ENCODE assay signal across 9 cellular contexts in the genomic region with DNA sequence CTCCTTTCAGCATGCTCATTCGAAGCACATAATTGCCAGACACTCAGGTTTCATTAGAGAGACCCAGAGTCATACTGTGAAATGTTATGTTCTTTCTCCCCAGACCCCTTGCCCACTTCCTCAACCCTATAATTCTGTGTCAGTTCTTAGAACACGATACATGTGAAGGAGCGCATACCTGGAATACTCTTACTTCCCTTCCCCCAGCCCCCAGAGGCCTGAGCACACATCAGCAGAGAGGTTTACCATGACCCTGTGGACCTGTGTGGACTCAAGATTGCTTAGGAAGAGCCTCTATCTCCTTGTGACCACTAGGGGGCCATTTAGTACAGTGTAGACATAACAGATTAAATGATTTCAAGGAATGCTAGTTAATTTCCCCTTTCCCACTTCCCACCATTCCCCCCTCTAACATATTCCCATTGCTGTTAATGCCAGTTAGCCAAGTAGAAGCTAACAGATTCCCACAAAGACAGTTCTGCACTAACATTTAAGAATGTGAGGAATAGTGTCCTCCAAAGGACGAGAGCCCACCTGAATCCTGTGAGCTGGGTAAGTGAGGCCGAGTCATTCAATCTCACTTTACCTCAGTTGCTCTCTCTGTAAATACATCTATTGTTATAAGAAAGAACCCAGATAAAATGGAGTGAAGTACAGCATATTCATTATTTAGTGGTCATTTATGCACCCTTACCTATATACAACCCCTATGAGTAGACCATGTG.
DNase-seq lines count a peak whose midpoint lies in the region; ATAC-seq, FAIRE-seq and TF ChIP-seq lines count a peak whose summit lies in the region.
"Had no signal": no experiment of that assay in that cellular context is flagged by ENCODE, and none has a peak within 500 bp of the region (broad histone marks: within the 10 kb centered on the region; RNA-seq: fewer than 3 reads in every experiment).

No MANE protein-coding gene starts in this region.

- peak; percentile 8 for FAIRE-seq in GM19239 (lab: Jason Lieb, UNC)

- CTCF ChIA-PET in Calu3 (lab: Charles Lee): no interaction called here

- no peaks in the 10 kb centered on the region for H3K27me3 ChIP-seq in NT2/D1 (ENCODE audit: insufficient read depth, insufficient read length)

- peak; percentile 9 for DNase-seq in Calu3
- DNase-seq in GM19239 (ENCODE audit: insufficient read length, low spot score): peak; percentile 4
- peak; percentile 15 for DNase-seq in NT2/D1 (ENCODE audit: low read depth, low spot score)
- DNase-seq in dermis microvascular lymphatic vessel endothelial cell (ENCODE audit: low read depth in 2 of 2): peak; percentile 27 to 54
- DNase-seq in medulla oblongata (ENCODE audit: extremely low spot score): peak; percentile 51
- DNase-seq in stimulated activated naive CD4-positive, alpha-beta T cell (lab: John Stamatoyannopoulos, UW): no peak
- no peak for DNase-seq in anterior cingulate cortex (lab: John Stamatoyannopoulos, UW)
- DNase-seq: naive B cell had no signal

- no peaks in the 10 kb centered on the region for H3K9me3 ChIP-seq in NT2/D1 (ENCODE audit: insufficient read depth, low read length)

- H3K4me1 Mint-ChIP-seq in Calu3 (ENCODE audit: low read depth, unreplicated experiment): no peaks in the 10 kb centered on the region
- H3K4me1 Mint-ChIP-seq: naive B cell had no signal

- no peaks in the 10 kb centered on the region for H3K36me3 ChIP-seq in NT2/D1 (ENCODE audit: insufficient read depth, insufficient read length, low read length)

- H3K36me3 Mint-ChIP-seq in Calu3 (ENCODE audit: insufficient read depth, unreplicated experiment): no peaks in the 10 kb centered on the region
- H3K36me3 Mint-ChIP-seq: naive B cell had no signal

- H3K9me3 Mint-ChIP-seq in Calu3 (ENCODE audit: low read depth, unreplicated experiment): no peaks in the 10 kb centered on the region
- H3K9me3 Mint-ChIP-seq: naive B cell had no signal

- H3K9ac ChIP-seq in NT2/D1 (ENCODE audit: insufficient read length, low read depth): no peak overlapping the region

- ATAC-seq in HG03280 (IDR thresholded peaks at IDR 0.05; ENCODE audit: unreplicated experiment): peak; percentile 82

- H3K4me3 Mint-ChIP-seq in Calu3 (ENCODE audit: low read depth, unreplicated experiment): no peak overlapping the region
- H3K4me3 Mint-ChIP-seq: naive B cell had no signal

- TF ChIP-seq CTCF in Calu3 (IDR thresholded peaks at IDR 0.05; ENCODE audit: unreplicated experiment): peak; percentile 40

- intact Hi-C loops in Calu3 (cut with micrococcal nuclease; ENCODE audit: unreplicated experiment): loop anchor here (1.0 to 10.0 kb wide), 3 partner anchors 86 to 154 kb away; no protein-coding TSS in a partner anchor

- BruUV-seq in Calu3 (replicated peaks; lab: Mats Ljungman, UMichigan): no TSS peak

- no peak overlapping the region for H3K27ac Mint-ChIP-seq in Calu3 (ENCODE audit: unreplicated experiment)
- H3K27ac Mint-ChIP-seq: naive B cell had no signal

- no peaks in the 10 kb centered on the region for H3K4me1 ChIP-seq in NT2/D1 (ENCODE audit: insufficient read depth, insufficient read length)

- no peak overlapping the region for H3K4me3 ChIP-seq in NT2/D1 (ENCODE audit: insufficient read length, low read depth)

- no peaks in the 10 kb centered on the region for H3K27me3 Mint-ChIP-seq in Calu3 (ENCODE audit: unreplicated experiment)
- H3K27me3 Mint-ChIP-seq: naive B cell had no signal

Comparison
In these comparisons a context has a peak if more than half of its experiments do, and no peak if none do; other contexts are left out.
1. DNase-seq: peak in Calu3 (single experiment), GM19239 (single experiment), NT2/D1 (single experiment), dermis microvascular lymphatic vessel endothelial cell (2 of 2) and medulla oblongata (single experiment); none in stimulated activated naive CD4-positive, alpha-beta T cell (0 of 6) and anterior cingulate cortex (0 of 58).